ENCODE assay signal across 8 cellular contexts in the genomic region with DNA sequence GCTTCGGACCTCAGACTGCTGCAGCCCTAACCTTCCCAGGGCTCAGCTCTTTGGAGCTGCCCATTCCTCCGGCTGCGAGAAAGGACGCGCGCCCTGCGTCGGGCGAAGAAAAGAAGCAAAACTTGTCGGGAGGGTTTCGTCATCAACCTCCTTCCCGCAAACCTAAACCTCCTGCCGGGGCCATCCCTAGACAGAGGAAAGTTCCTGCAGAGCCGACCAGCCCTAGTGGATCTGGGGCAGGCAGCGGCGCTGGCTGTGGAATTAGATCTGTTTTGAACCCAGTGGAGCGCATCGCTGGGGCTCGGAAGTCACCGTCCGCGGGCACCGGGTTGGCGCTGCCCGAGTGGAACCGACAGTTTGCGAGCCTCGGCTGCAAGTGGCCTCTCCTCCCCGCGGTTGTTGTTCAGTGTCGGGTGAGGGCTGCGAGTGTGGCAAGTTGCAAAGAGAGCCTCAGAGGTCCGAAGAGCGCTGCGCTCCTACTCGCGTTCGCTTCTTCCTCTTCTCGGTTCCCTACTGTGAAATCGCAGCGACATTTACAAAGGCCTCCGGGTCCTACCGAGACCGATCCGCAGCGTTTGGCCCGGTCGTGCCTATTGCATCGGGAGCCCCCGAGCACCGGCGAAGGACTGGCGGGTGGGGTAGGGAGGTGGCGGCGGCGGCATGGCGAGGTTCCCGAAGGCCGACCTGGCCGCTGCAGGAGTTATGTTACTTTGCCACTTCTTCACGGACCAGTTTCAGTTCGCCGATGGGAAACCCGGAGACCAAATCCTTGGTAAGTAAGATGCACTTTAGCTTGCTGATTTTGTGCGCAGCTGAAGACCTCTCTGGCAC. TPM values are rescaled to one million over a fixed set of nuclear protein-coding genes. Genes with fewer than 3 reads are reported as not detected.
DNase-seq lines count a peak whose midpoint lies in the region; ATAC-seq and TF ChIP-seq lines count a peak whose summit lies in the region.

Gene PLXDC2 (plus strand): TSS at position 13 of the 831 bp plus-strand sequence.

- peaks cover 16% of the 10 kb centered on the region for H3F3A ChIP-seq in SK-N-SH (replicated peaks; ENCODE audit: insufficient read depth)

- H4K20me1 ChIP-seq in SK-N-SH (ENCODE audit: insufficient read depth) = no peaks in the 10 kb centered on the region

- H3K27ac Mint-ChIP-seq in type B pancreatic cell = peak within 1 kb of the TSS; percentile 96

- no peaks in the 10 kb centered on the region for H3K9me3 Mint-ChIP-seq in type B pancreatic cell

- H3K9me3 ChIP-seq in SK-N-SH = no peaks in the 10 kb centered on the region

- H3K27me3 ChIP-seq in SK-N-SH (ENCODE audit: insufficient read depth) = peaks cover 24% of the 10 kb centered on the region

- peak; percentile 39 for ATAC-seq in HG02852 (IDR thresholded peaks at IDR 0.05; ENCODE audit: unreplicated experiment)

- POLR2A ChIA-PET in SK-N-SH (lab: Yijun Ruan, JAX) = no interaction called here

- H3K4me1 ChIP-seq in SK-N-SH (ENCODE audit: control insufficient read depth in 1 of 2, insufficient read depth in 2 of 2, low read depth in 1 of 2, low read length in 1 of 2) = peaks cover 0 to 13% of the 10 kb centered on the region in 2 experiments; a peak in 2 of 4 replicates

- 3% methylated on average over 32 of the region's 65 CpGs for WGBS in SK-N-SH (ENCODE audit: low lambda C conversion rate)

- no peak for TF ChIP-seq RAD21 in SK-N-SH (IDR thresholded peaks at IDR 0.05; ENCODE audit: low read length)

- peak within 1 kb of the TSS; percentile 72 to 81 for H3K4me3 ChIP-seq in SK-N-SH (ENCODE audit: low read depth in 2 of 2, low read length in 1 of 2)

- no peak for TF ChIP-seq POLR2A in erythroblast (IDR thresholded peaks at IDR 0.05; ENCODE audit: low read length)

- peak; percentile 9 for DNase-seq in GM04504 (ENCODE audit: low read depth)
- peak; percentile 64 for DNase-seq in SK-N-SH
- peak; percentile 5 to 15 for DNase-seq in erythroblast (lab: John Stamatoyannopoulos, UW)
- peak; percentile 70 for DNase-seq in midbrain (lab: John Stamatoyannopoulos, UW)
- peak; percentile 71 for DNase-seq in type B pancreatic cell (ENCODE audit: extremely low spot score, unreplicated experiment)
- DNase-seq in GOT3 (lab: John Stamatoyannopoulos, UW) = no peak
- no peak for DNase-seq in epidermal melanocyte (ENCODE audit: insufficient read length, low spot score)

- peak within 1 kb of the TSS; percentile 93 for H3K4me3 Mint-ChIP-seq in type B pancreatic cell

- H3K79me2 ChIP-seq in SK-N-SH (ENCODE audit: insufficient read depth) = no peaks in the 10 kb centered on the region

- no peak for TF ChIP-seq EP300 in SK-N-SH (IDR thresholded peaks at IDR 0.05; ENCODE audit: borderline replicate concordance in 1 of 2, low read depth in 1 of 2, low read length in 1 of 2)

- peaks cover 20% of the 10 kb centered on the region for H3K4me1 Mint-ChIP-seq in type B pancreatic cell (ENCODE audit: unreplicated experiment)

- no peaks in the 10 kb centered on the region for H3K36me3 ChIP-seq in SK-N-SH (replicated peaks in 1 of 2; ENCODE audit: control insufficient read depth in 1 of 2, insufficient read depth in 2 of 2, low read length in 1 of 2)

- TF ChIP-seq CTCF in SK-N-SH (IDR thresholded peaks at IDR 0.05) (no peak), type B pancreatic cell (conservative IDR thresholded peaks at IDR 0.05) (no peak)

- no peaks in the 10 kb centered on the region for H3K9me2 ChIP-seq in SK-N-SH

- CTCF ChIA-PET in SK-N-SH (lab: Yijun Ruan, JAX) = interaction anchor here (0.6 to 1.9 kb wide), 4 partner anchors 26 to 953 kb away, joined by 3 to 7 read pairs (median 4); no protein-coding TSS in a partner anchor

- peak within 1 kb of the TSS; percentile 37; the same call in 1 of the 2 replicates for H3K9ac ChIP-seq in SK-N-SH

- no peaks in the 10 kb centered on the region for H3K27me3 Mint-ChIP-seq in type B pancreatic cell

- H3K4me2 ChIP-seq in SK-N-SH = peak within 1 kb of the TSS; percentile 96

- peak within 1 kb of the TSS; percentile 93 for H2AFZ ChIP-seq in SK-N-SH (ENCODE audit: low read depth)

- peaks cover 14% of the 10 kb centered on the region for H3K36me3 Mint-ChIP-seq in type B pancreatic cell

- H3K27ac ChIP-seq in SK-N-SH (ENCODE audit: low read depth in 2 of 2, low read length in 1 of 2) = peak within 1 kb of the TSS in 1 of 2 experiments; percentile 72; a peak in 3 of 4 replicates

TF ChIP-seq in SK-N-SH, 30 proteins besides CTCF, POLR2A, EP300 and RAD21:
- TF ChIP-seq ZBTB33 (IDR thresholded peaks at IDR 0.05; ENCODE audit: borderline replicate concordance, low read depth) (no peak), FOXM1 (IDR thresholded peaks at IDR 0.05; ENCODE audit: low read depth) (no peak), TAF1 (IDR thresholded peaks at IDR 0.05; ENCODE audit: borderline replicate concordance, low read depth, low read length) (no peak)

RNA-seq across cellular contexts. Expression of gene PLXDC2, which starts in this region (rescaled TPM):
- 2.5 and 3.0 TPM in 2 replicates for polyA plus RNA-seq in SK-N-SH (2012; rRNA removed)
- 1.8 and 1.9 TPM in 2 replicates for polyA plus RNA-seq in SK-N-SH (2012; cell fraction: cytosol; rRNA removed)
- polyA plus RNA-seq in SK-N-SH (2012; cell fraction: nucleus; rRNA removed) = 1.5 and 3.6 TPM in 2 replicates
- 79.2 and 83.4 TPM in 2 replicates for total RNA-seq in type B pancreatic cell (ENCODE audit: low replicate concordance)

Comparison
In these comparisons a context has a peak if more than half of its experiments do, and no peak if none do; other contexts are left out.
1. DNase-seq: peak in GM04504 (single experiment), SK-N-SH (single experiment), erythroblast (2 of 2), midbrain (single experiment) and type B pancreatic cell (single experiment); none in GOT3 (single experiment) and epidermal melanocyte (single experiment).